16 cellular contexts compared by ENCODE assay signal in the genomic region with DNA sequence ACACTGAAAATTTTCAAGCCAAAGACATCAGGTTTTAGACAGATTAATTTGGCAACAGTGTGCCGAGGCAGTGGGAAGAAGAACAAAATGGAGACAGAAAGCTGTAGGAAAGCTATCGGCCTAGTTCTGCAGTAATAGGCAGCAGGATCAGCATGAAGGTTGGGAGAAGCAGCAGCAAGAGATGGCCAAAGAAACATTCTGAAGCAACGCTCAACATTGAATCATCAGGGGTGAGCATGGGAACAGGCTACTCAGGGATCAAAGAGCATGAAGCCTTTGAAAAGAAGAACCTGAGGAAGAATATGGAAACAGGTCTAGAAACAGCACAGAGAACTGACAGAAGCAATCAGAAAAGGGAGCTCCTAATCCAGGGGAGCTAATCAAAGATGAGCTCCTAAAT. TPM values are rescaled to one million over a fixed set of nuclear protein-coding genes. Genes with fewer than 3 reads are reported as not detected.
A peak's percentile ranks its signal among the peaks of the same experiment; 100 is the strongest.
DNase-seq lines count a peak whose midpoint lies in the region; ATAC-seq and TF ChIP-seq lines count a peak whose summit lies in the region.
"Had no signal": no experiment of that assay in that cellular context is flagged by ENCODE, and none has a peak within 500 bp of the region (broad histone marks: within the 10 kb centered on the region; RNA-seq: fewer than 3 reads in every experiment).

No MANE protein-coding gene starts in this region.

- H3K4me1 ChIP-seq in breast epithelium = peaks cover 0 to 5% of the 10 kb centered on the region in 2 donors
- H3K4me1 ChIP-seq in vagina = peaks cover 48% of the 10 kb centered on the region

- H3K36me3 ChIP-seq in breast epithelium (no peaks in the 10 kb centered on the region), vagina (no peaks in the 10 kb centered on the region)
- H3K36me3 ChIP-seq: neutrophil had no signal

- TF ChIP-seq POLR2A in breast epithelium (IDR thresholded peaks at IDR 0.05) (no peak), vagina (IDR thresholded peaks at IDR 0.05) (no peak)

- H3K4me3 ChIP-seq in breast epithelium (no peak overlapping the region), vagina (no peak overlapping the region)
- H3K4me3 ChIP-seq: heart left ventricle, tibial nerve had no signal

- H3K27ac ChIP-seq in breast epithelium (peak overlapping the region; percentile 56 to 76), vagina (peak overlapping the region; percentile 12)
- H3K27ac ChIP-seq: neutrophil had no signal

- TF ChIP-seq CTCF in breast epithelium (IDR thresholded peaks at IDR 0.05) = no peak
- no peak for TF ChIP-seq CTCF in vagina (IDR thresholded peaks at IDR 0.05)

- H3K27me3 ChIP-seq in breast epithelium (no peaks in the 10 kb centered on the region), vagina (no peaks in the 10 kb centered on the region)
- H3K27me3 ChIP-seq: heart left ventricle, neutrophil, tibial nerve had no signal

- no peak for ATAC-seq in GM21515 (IDR thresholded peaks at IDR 0.05; ENCODE audit: unreplicated experiment)
- ATAC-seq: activated CD4-positive, alpha-beta T cell treated with anti-CD3 and anti-CD28 coated beads for 36 hours; heart left ventricle had no signal

- DNase-seq in NCI-H82 (lab: John Stamatoyannopoulos, UW) = peak; percentile 10
- no peak for DNase-seq in NCI-H82 treated with DMSO at 0.1 percent for 48 hours (lab: John Stamatoyannopoulos, UW; ENCODE audit: unreplicated experiment)
- DNase-seq in breast epithelium (ENCODE audit: low spot score in 2 of 2) = no peak
- DNase-seq in iris pigment epithelial cell (ENCODE audit: low read depth) = peak; percentile 75
- DNase-seq in vagina (ENCODE audit: extremely low spot score in 2 of 2) = no peak
- no peak for DNase-seq in ureter (ENCODE audit: low spot score)
- no peak for DNase-seq in HuH-7 (ENCODE audit: low spot score)
- DNase-seq: activated CD4-positive, alpha-beta T cell treated with anti-CD3 and anti-CD28 coated beads for 36 hours; central memory CD4-positive, alpha-beta T cell; H7; heart left ventricle; islet precursor cell; stimulated activated CD4-positive, alpha-beta T cell treated with anti-CD3 and anti-CD28 coated beads, Interleukin-4, amount 100 ng/mL, for 4 hours had no signal

- no peaks in the 10 kb centered on the region for H3K9me3 ChIP-seq in breast epithelium
- H3K9me3 ChIP-seq in vagina = no peaks in the 10 kb centered on the region
- H3K9me3 ChIP-seq: heart left ventricle, neutrophil, tibial nerve had no signal

- intact Hi-C loops in breast epithelium (cut with DNase I; ENCODE audit: low total_unique reads) = no loop called here
- intact Hi-C loops in vagina (cut with DNase I) = no loop called here

RNA-seq across cellular contexts. Expression of a gene that starts 7.1 kb away (rescaled TPM):
- total RNA-seq in breast epithelium (1,000 to 10,000 TPM in 1 of 3 donors, 100 to 1,000 TPM in 2; 272 to 1,354 (median 700) TPM), vagina (460 TPM), ureter (367 TPM)

Comparison
In these comparisons a context has a peak if more than half of its experiments do, and no peak if none do; other contexts are left out.
1. DNase-seq: peak in NCI-H82 (single experiment) and iris pigment epithelial cell (single experiment); none in NCI-H82 treated with DMSO at 0.1 percent for 48 hours (single experiment), breast epithelium (0 of 2), vagina (0 of 2), ureter (single experiment) and HuH-7 (single experiment).